In the genomic region with DNA sequence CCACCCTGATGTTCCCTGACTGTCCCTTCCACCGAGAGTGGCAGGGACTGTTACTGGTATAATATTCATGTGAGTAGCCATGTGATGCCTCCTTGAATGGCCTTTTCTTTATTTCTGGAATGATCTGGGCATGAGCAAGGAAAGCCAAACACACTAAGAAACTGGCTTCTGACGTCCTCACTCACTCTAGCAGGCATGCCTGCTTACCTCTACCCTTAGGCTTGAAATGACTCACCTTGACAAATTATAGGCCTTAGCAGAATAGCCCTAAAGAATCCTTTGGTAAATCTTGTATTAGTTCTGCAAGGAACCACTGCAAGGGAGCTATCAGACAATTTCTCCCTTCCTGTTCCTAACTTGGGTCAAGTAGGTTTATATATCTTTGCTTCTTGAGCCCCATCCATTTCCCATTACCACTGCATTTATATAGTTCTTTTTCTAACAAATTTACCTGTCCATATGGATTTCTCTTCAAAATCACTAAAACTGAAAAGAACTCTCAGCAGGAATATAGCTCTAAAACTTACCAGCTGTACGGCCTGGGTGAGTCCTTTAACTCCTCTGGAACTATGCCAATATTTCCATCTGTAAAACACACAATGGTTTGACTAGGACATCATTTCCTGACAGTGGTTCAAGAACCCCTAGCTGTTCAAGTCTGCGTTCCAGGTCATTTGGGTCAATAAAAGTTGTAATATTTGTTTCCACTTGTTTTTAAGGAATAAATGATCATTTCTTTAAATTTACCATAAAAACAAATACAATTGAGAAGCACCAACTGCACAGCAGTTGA, we compare ENCODE assay signal across 1 cellular context.
TF ChIP-seq lines count a peak whose summit lies in the region.

No MANE protein-coding gene starts in this region.

TF ChIP-seq in endothelial cell of umbilical vein, 7 proteins besides CTCF, POLR2A, EP300 and RAD21:
- no peak for TF ChIP-seq POLR2AphosphoS5 (IDR thresholded peaks at IDR 0.05; ENCODE audit: insufficient read depth, low read depth, low read length)
- TF ChIP-seq, protein P1, sequence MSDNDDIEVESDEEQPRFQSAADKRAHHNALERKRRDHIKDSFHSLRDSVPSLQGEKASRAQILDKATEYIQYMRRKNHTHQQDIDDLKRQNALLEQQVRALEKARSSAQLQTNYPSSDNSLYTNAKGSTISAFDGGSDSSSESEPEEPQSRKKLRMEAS (IDR thresholded peaks at IDR 0.05; ENCODE audit: insufficient read depth, insufficient read length) = no peak
- TF ChIP-seq EZH2 (IDR thresholded peaks at IDR 0.05; ENCODE audit: borderline replicate concordance, low read depth, low read length, severe bottlenecking) = no peak
- TF ChIP-seq MYC (IDR thresholded peaks at IDR 0.05; ENCODE audit: low read depth, low read length) = no peak
- TF ChIP-seq GATA2 (IDR thresholded peaks at IDR 0.05; ENCODE audit: insufficient read depth, insufficient read length, low read depth, low read length) = no peak
- no peak for TF ChIP-seq JUN (IDR thresholded peaks at IDR 0.05; ENCODE audit: borderline replicate concordance, insufficient read depth, insufficient read length, low read depth)
- no peak for TF ChIP-seq FOS (IDR thresholded peaks at IDR 0.05; ENCODE audit: borderline replicate concordance, insufficient read depth, low read length)
TF ChIP-seq in endothelial cell of umbilical vein: peak in this region for 0.
